In genomic region chr12:70245458-70245857, GRCh38 we compare ENCODE assay signal across 11 cellular contexts. TPM values are rescaled to one million over a fixed set of nuclear protein-coding genes. Genes with fewer than 3 reads are reported as not detected.
DNase-seq lines count a peak whose midpoint lies in the region; ATAC-seq and TF ChIP-seq lines count a peak whose summit lies in the region.
"Had no signal": no experiment of that assay in that cellular context is flagged by ENCODE, and none has a peak within 500 bp of the region (broad histone marks: within the 10 kb centered on the region; RNA-seq: fewer than 3 reads in every experiment).

No MANE protein-coding gene starts in this region.

- H3K27me3 ChIP-seq in CD4-positive, CD25-positive, alpha-beta regulatory T cell (ENCODE audit: control insufficient read depth, insufficient read depth, low read length), result no peaks in the 10 kb centered on the region
- H3K27me3 ChIP-seq in lower lobe of right lung (ENCODE audit: low read depth), result no peaks in the 10 kb centered on the region
- H3K27me3 ChIP-seq: spleen had no signal

- H3K36me3 Mint-ChIP-seq in CD4-positive, CD25-positive, alpha-beta regulatory T cell, result peaks cover 13% of the 10 kb centered on the region
- H3K36me3 Mint-ChIP-seq in HFFc6 (ENCODE audit: low read depth), result peaks cover 31% of the 10 kb centered on the region
- peaks cover 21% of the 10 kb centered on the region for H3K36me3 Mint-ChIP-seq in activated naive CD8-positive, alpha-beta T cell treated with anti-CD3 and anti-CD28 coated beads, Interleukin-2, amount 10 ng/mL, durations not matched to agents 7 days and 5 days

- peak overlapping the region; percentile 88 to 98 (median 97) for H3K4me3 Mint-ChIP-seq in CD4-positive, CD25-positive, alpha-beta regulatory T cell
- H3K4me3 Mint-ChIP-seq in HFFc6, result peak overlapping the region; percentile 100
- peak overlapping the region; percentile 99 for H3K4me3 Mint-ChIP-seq in activated naive CD8-positive, alpha-beta T cell treated with anti-CD3 and anti-CD28 coated beads, Interleukin-2, amount 10 ng/mL, durations not matched to agents 7 days and 5 days

- no peaks in the 10 kb centered on the region for H3K9me3 ChIP-seq in CD4-positive, CD25-positive, alpha-beta regulatory T cell (ENCODE audit: control insufficient read depth in 2 of 2, low read length in 2 of 2)
- no peaks in the 10 kb centered on the region for H3K9me3 ChIP-seq in lower lobe of right lung
- H3K9me3 ChIP-seq: spleen had no signal

- no peaks in the 10 kb centered on the region for H3K27me3 Mint-ChIP-seq in CD4-positive, CD25-positive, alpha-beta regulatory T cell
- peaks cover 5% of the 10 kb centered on the region for H3K27me3 Mint-ChIP-seq in HFFc6 (ENCODE audit: insufficient read depth)
- H3K27me3 Mint-ChIP-seq in activated naive CD8-positive, alpha-beta T cell treated with anti-CD3 and anti-CD28 coated beads, Interleukin-2, amount 10 ng/mL, durations not matched to agents 7 days and 5 days, result no peaks in the 10 kb centered on the region

- no peak for ATAC-seq in CD4-positive, CD25-positive, alpha-beta regulatory T cell (ENCODE audit: low read depth in 2 of 2)
- no peak for ATAC-seq in activated naive CD8-positive, alpha-beta T cell treated with anti-CD3 and anti-CD28 coated beads, Interleukin-2, amount 10 ng/mL, durations not matched to agents 7 days and 5 days (ENCODE audit: low read depth)
- ATAC-seq in lower lobe of right lung, result no peak

- H3K9me3 Mint-ChIP-seq in CD4-positive, CD25-positive, alpha-beta regulatory T cell, result no peaks in the 10 kb centered on the region
- H3K9me3 Mint-ChIP-seq in HFFc6, result no peaks in the 10 kb centered on the region
- no peaks in the 10 kb centered on the region for H3K9me3 Mint-ChIP-seq in activated naive CD8-positive, alpha-beta T cell treated with anti-CD3 and anti-CD28 coated beads, Interleukin-2, amount 10 ng/mL, durations not matched to agents 7 days and 5 days

- POLR2A ChIA-PET in activated naive CD8-positive, alpha-beta T cell treated with anti-CD3 and anti-CD28 coated beads, Interleukin-2, amount 10 ng/mL, durations not matched to agents 7 days and 5 days (lab: Charles Lee), result no interaction called here

- TF ChIP-seq CTCF in HFFc6 (IDR thresholded peaks at IDR 0.05), result no peak
- TF ChIP-seq CTCF in lower lobe of right lung (IDR thresholded peaks at IDR 0.05), result no peak

- H3K4me3 ChIP-seq in CD4-positive, CD25-positive, alpha-beta regulatory T cell (ENCODE audit: low read depth, low read length), result peak overlapping the region; percentile 86
- H3K4me3 ChIP-seq in lower lobe of right lung, result peak overlapping the region; percentile 86

- H3K27ac Mint-ChIP-seq in CD4-positive, CD25-positive, alpha-beta regulatory T cell, result no peak overlapping the region
- peak overlapping the region; percentile 100; the same call in 1 of the 2 replicates for H3K27ac Mint-ChIP-seq in HFFc6
- no peak overlapping the region for H3K27ac Mint-ChIP-seq in activated naive CD8-positive, alpha-beta T cell treated with anti-CD3 and anti-CD28 coated beads, Interleukin-2, amount 10 ng/mL, durations not matched to agents 7 days and 5 days

- intact Hi-C loops in lower lobe of right lung (cut with DNase I), result no loop called here

- H3K4me1 ChIP-seq in CD4-positive, CD25-positive, alpha-beta regulatory T cell (ENCODE audit: control insufficient read depth, insufficient read depth, low read length, poor library complexity, severe bottlenecking), result peaks cover 62% of the 10 kb centered on the region
- H3K4me1 ChIP-seq in lower lobe of right lung, result peaks cover 65% of the 10 kb centered on the region

- DNase-seq in CD4-positive, CD25-positive, alpha-beta regulatory T cell, result no peak
- DNase-seq in HFFc6 (no peak), lower lobe of right lung (no peak), NCI-H226 (no peak), NCI-H526 (lab: John Stamatoyannopoulos, UW) (no peak), NCI-H146 treated with DMSO at 0.1 percent for 48 hours (lab: John Stamatoyannopoulos, UW; ENCODE audit: unreplicated experiment) (no peak), AG08396 (ENCODE audit: low spot score) (no peak)
- no peak for DNase-seq in activated naive CD8-positive, alpha-beta T cell treated with anti-CD3 and anti-CD28 coated beads, Interleukin-2, amount 10 ng/mL, durations not matched to agents 7 days and 5 days
- DNase-seq: hypothalamus, Kasumi-1, spleen had no signal

- H3K36me3 ChIP-seq in CD4-positive, CD25-positive, alpha-beta regulatory T cell (ENCODE audit: control insufficient read depth, insufficient read depth, low read length), result peaks cover 8% of the 10 kb centered on the region
- peaks cover 7% of the 10 kb centered on the region for H3K36me3 ChIP-seq in lower lobe of right lung

- peaks cover 52 to 89% (median 64%) of the 10 kb centered on the region in 4 donors for H3K4me1 Mint-ChIP-seq in CD4-positive, CD25-positive, alpha-beta regulatory T cell
- peaks cover 85% of the 10 kb centered on the region for H3K4me1 Mint-ChIP-seq in HFFc6 (ENCODE audit: low read depth)
- H3K4me1 Mint-ChIP-seq in activated naive CD8-positive, alpha-beta T cell treated with anti-CD3 and anti-CD28 coated beads, Interleukin-2, amount 10 ng/mL, durations not matched to agents 7 days and 5 days, result peaks cover 37% of the 10 kb centered on the region

- peak overlapping the region; percentile 96 for H3K27ac ChIP-seq in CD4-positive, CD25-positive, alpha-beta regulatory T cell (ENCODE audit: insufficient read depth, low read length, poor library complexity, severe bottlenecking)
- no peak overlapping the region for H3K27ac ChIP-seq in lower lobe of right lung

RNA-seq across cellular contexts. Expression of gene CNOT2, which starts 2.2 kb away (rescaled TPM):
- 121 TPM for total RNA-seq in CD4-positive, CD25-positive, alpha-beta regulatory T cell
- 100 to 1,000 TPM in 2 of 4 donors, 10 to 100 TPM in 2; 78.5 to 137 (median 97.4) TPM for polyA plus RNA-seq in CD4-positive, CD25-positive, alpha-beta regulatory T cell
- total RNA-seq in HFFc6 (2021; fragmentation: NEBNext Ultra II Directional; extraction: Animal tissue kit (Norgen Biotek cat#: 25700)), result 10 to 100 TPM; 45.0 to 54.2 (median 49.5) TPM
- 10 to 100 TPM; 93.3 to 95.3 TPM for total RNA-seq in activated naive CD8-positive, alpha-beta T cell treated with anti-CD3 and anti-CD28 coated beads, Interleukin-2, amount 10 ng/mL, durations not matched to agents 7 days and 5 days
- total RNA-seq in lower lobe of right lung, result 66.2 TPM
